ENCODE assay signal across 28 cellular contexts in the genomic region with DNA sequence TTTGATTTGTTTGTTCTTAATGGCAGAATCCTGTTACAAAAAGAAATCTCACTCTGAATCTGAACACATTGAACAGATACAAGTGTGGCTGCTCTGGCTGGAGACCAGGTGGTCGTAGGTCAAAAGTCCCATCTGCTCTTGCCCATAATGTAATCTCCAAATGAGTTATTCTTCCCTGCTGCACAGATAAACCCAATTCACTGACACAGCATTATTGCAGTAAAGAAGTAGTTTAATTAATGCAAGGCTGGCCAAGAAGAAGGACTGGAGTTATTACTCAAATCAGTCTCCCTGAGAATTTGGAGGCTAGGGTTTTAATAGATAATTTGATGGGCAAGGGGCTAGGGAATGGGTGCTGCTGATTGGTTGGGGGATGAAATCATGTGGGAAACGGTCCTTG. TPM values are rescaled to one million over a fixed set of nuclear protein-coding genes. Genes with fewer than 3 reads are reported as not detected.
A peak's percentile ranks its signal among the peaks of the same experiment; 100 is the strongest.
DNase-seq lines count a peak whose midpoint lies in the region; ATAC-seq, FAIRE-seq and TF ChIP-seq lines count a peak whose summit lies in the region.
"Had no signal": no experiment of that assay in that cellular context is flagged by ENCODE, and none has a peak within 500 bp of the region (broad histone marks: within the 10 kb centered on the region; RNA-seq: fewer than 3 reads in every experiment).

No MANE protein-coding gene starts in this region.

- H2BK120ac ChIP-seq in IMR-90 (ENCODE audit: low read depth, low read length) (no peak overlapping the region), mesendoderm (ENCODE audit: low read depth, low read length) (no peak overlapping the region)

- H3K4me2 ChIP-seq in HepG2 (ENCODE audit: low read depth, low read length) (no peak overlapping the region), IMR-90 (ENCODE audit: low read depth, low read length) (no peak overlapping the region), mesendoderm (ENCODE audit: low read length) (no peak overlapping the region)
- H3K4me2 ChIP-seq: BLaER1 treated with 17β-estradiol and CSF1 and Interleukin-3, amounts not matched to agents 10 nM and 100 nM had no signal

- TF ChIP-seq CTCF in HepG2 (CRISPR knock-in tag; IDR thresholded peaks at IDR 0.05), result no peak
- TF ChIP-seq CTCF in right lobe of liver (IDR thresholded peaks at IDR 0.05), result no peak
- no peak for TF ChIP-seq CTCF in IMR-90 (conservative IDR thresholded peaks at IDR 0.05; ENCODE audit: low read depth, low read length)
- TF ChIP-seq CTCF in endodermal cell (conservative IDR thresholded peaks at IDR 0.05), result no peak

- no peak overlapping the region for H3K9ac ChIP-seq in HepG2 (ENCODE audit: insufficient read depth, low read depth, low read length)
- H3K9ac ChIP-seq in IMR-90 (ENCODE audit: low read depth, low read length), result no peak overlapping the region
- no peak overlapping the region for H3K9ac ChIP-seq in endodermal cell (ENCODE audit: extremely low read depth, low read length, poor library complexity, severe bottlenecking)
- H3K9ac ChIP-seq in mesendoderm (ENCODE audit: low read length), result no peak overlapping the region
- H3K9ac ChIP-seq: BLaER1 treated with 17β-estradiol and CSF1 and Interleukin-3, amounts not matched to agents 10 nM and 100 nM had no signal

- H3K36me3 ChIP-seq in HepG2 (replicated peaks in 1 of 2; ENCODE audit: control insufficient read depth in 1 of 2, insufficient read depth in 2 of 2, low read length in 2 of 2), result peaks cover 1 to 32% of the 10 kb centered on the region in 2 experiments; a peak in 3 of 5 replicates
- H3K36me3 ChIP-seq in right lobe of liver, result peaks cover 0 to 6% (median 4%) of the 10 kb centered on the region in 4 donors
- H3K36me3 ChIP-seq in IMR-90 (ENCODE audit: control insufficient read depth, insufficient read depth, low read length), result peaks cover 27% of the 10 kb centered on the region
- H3K36me3 ChIP-seq in endodermal cell (ENCODE audit: control insufficient read depth, insufficient read depth, low read length), result peaks cover 95% of the 10 kb centered on the region
- H3K36me3 ChIP-seq in mesendoderm (ENCODE audit: control insufficient read depth, insufficient read depth, low read length), result peaks cover 13% of the 10 kb centered on the region
- peaks cover 10% of the 10 kb centered on the region for H3K36me3 ChIP-seq in CD8-positive, alpha-beta memory T cell (ENCODE audit: insufficient read depth, low read length)

- H3K9me3 ChIP-seq in HepG2 (ENCODE audit: low read length), result no peaks in the 10 kb centered on the region
- H3K9me3 ChIP-seq in right lobe of liver, result no peaks in the 10 kb centered on the region
- peaks cover 6% of the 10 kb centered on the region; the same call in 1 of the 2 replicates for H3K9me3 ChIP-seq in IMR-90 (ENCODE audit: control insufficient read depth, insufficient read depth, low read length)
- peaks cover 88% of the 10 kb centered on the region for H3K9me3 ChIP-seq in endodermal cell (ENCODE audit: control insufficient read depth, low read length)
- H3K9me3 ChIP-seq in CD8-positive, alpha-beta memory T cell (ENCODE audit: low read length), result no peaks in the 10 kb centered on the region

- no peak for ATAC-seq in HepG2
- no peak for ATAC-seq in right lobe of liver
- no peak for ATAC-seq in IMR-90 (ENCODE audit: low read depth)
- ATAC-seq in GM18517 (IDR thresholded peaks at IDR 0.05; ENCODE audit: unreplicated experiment), result no peak
- ATAC-seq in HG02763 (IDR thresholded peaks at IDR 0.05; ENCODE audit: unreplicated experiment), result no peak
- ATAC-seq: CD8-positive, alpha-beta T cell; GM12878 had no signal

- no peak overlapping the region for H3K4me3 ChIP-seq in HepG2 (replicated peaks in 1 of 3; ENCODE audit: insufficient read depth in 1 of 3, low read depth in 2 of 3, low read length in 3 of 3)
- no peak overlapping the region for H3K4me3 ChIP-seq in right lobe of liver
- H3K4me3 ChIP-seq in IMR-90 (ENCODE audit: insufficient read depth, low read depth, low read length), result no peak overlapping the region
- H3K4me3 ChIP-seq in endodermal cell (ENCODE audit: low read length), result peak overlapping the region; percentile 53
- H3K4me3 ChIP-seq in mesendoderm (ENCODE audit: low read length), result peak overlapping the region; percentile 3
- H3K4me3 ChIP-seq in CD8-positive, alpha-beta memory T cell (ENCODE audit: low read length), result no peak overlapping the region
- H3K4me3 ChIP-seq: GM12878 had no signal

- H3K4ac ChIP-seq in IMR-90 (ENCODE audit: low read depth, low read length) (no peak overlapping the region), mesendoderm (ENCODE audit: low read depth, low read length) (no peak overlapping the region)

- H3K9me3 Mint-ChIP-seq in endodermal cell, result peaks cover 74% of the 10 kb centered on the region
- peaks cover 0 to 23% (median 7%) of the 10 kb centered on the region in 5 donors for H3K9me3 Mint-ChIP-seq in CD8-positive, alpha-beta memory T cell

- in situ Hi-C loops in HepG2 (cut with HindIII; ENCODE audit: extremely low pct_ligation_motif_present, low pct_unique_long_range_greater_than_20kb) (no loop called here), IMR-90 (cut with MboI; ENCODE audit: low sequenced_read_pairs) (no loop called here)

- H3K27me3 ChIP-seq in HepG2 (ENCODE audit: control insufficient read depth in 1 of 2, insufficient read depth in 2 of 2, low read length in 2 of 2) (no peaks in the 10 kb centered on the region), right lobe of liver (no peaks in the 10 kb centered on the region), IMR-90 (ENCODE audit: control insufficient read depth, insufficient read depth, low read length) (no peaks in the 10 kb centered on the region), endodermal cell (ENCODE audit: control insufficient read depth, insufficient read depth, low read length, poor library complexity, severe bottlenecking) (no peaks in the 10 kb centered on the region), mesendoderm (ENCODE audit: insufficient read depth, low read length, poor library complexity) (no peaks in the 10 kb centered on the region)
- H3K27me3 ChIP-seq in CD8-positive, alpha-beta memory T cell (ENCODE audit: insufficient read depth, low read length, poor library complexity, severe bottlenecking), result no peaks in the 10 kb centered on the region
- H3K27me3 ChIP-seq: BLaER1 treated with 17β-estradiol and CSF1 and Interleukin-3, amounts not matched to agents 10 nM and 100 nM had no signal

- 97% methylated on average over 2 of the region's 2 CpGs for WGBS in HepG2 (ENCODE audit: low lambda C conversion rate)
- 85% methylated on average over 2 of the region's 2 CpGs for WGBS in right lobe of liver (ENCODE audit: insufficient coverage, low coverage, low lambda C conversion rate, missing lambda C conversion rate)
- no CpG with 5 or more reads among the region's 2 CpGs for WGBS in IMR-90 (ENCODE audit: extremely low coverage in 2 of 2, insufficient read length in 1 of 2), 2 experiments
- WGBS in endodermal cell (ENCODE audit: insufficient coverage in 1 of 2, insufficient read length in 1 of 2), 2 experiments, result 96 to 100% methylated on average over 1 to 2 of the region's 2 CpGs
- no CpG with 5 or more reads among the region's 2 CpGs for WGBS in mesendoderm (ENCODE audit: extremely low coverage, insufficient coverage, low lambda C conversion rate)

- dilution Hi-C loops in IMR-90 (cut with HindIII; ENCODE audit: low sequenced_read_pairs, unreplicated experiment), result no loop called here

- POLR2A ChIA-PET in HepG2 (lab: Yijun Ruan, JAX), result no interaction called here
- POLR2A ChIA-PET in IMR-90 (lab: Charles Lee; ENCODE audit: unreplicated experiment), result no interaction called here
- POLR2A ChIA-PET in CD8-positive, alpha-beta memory T cell (lab: Charles Lee), result no interaction called here

- H3K27ac ChIP-seq in HepG2 (ENCODE audit: extremely low read length, insufficient read depth, low read length), result no peak overlapping the region
- no peak overlapping the region for H3K27ac ChIP-seq in right lobe of liver
- H3K27ac ChIP-seq in IMR-90 (ENCODE audit: insufficient read depth, low read length), result no peak overlapping the region
- no peak overlapping the region for H3K27ac ChIP-seq in endodermal cell (ENCODE audit: low read depth, low read length)
- H3K27ac ChIP-seq in mesendoderm (ENCODE audit: low read depth, low read length), result no peak overlapping the region
- H3K27ac ChIP-seq in CD8-positive, alpha-beta memory T cell (ENCODE audit: low read depth, low read length), result no peak overlapping the region
- H3K27ac ChIP-seq: BLaER1 treated with 17β-estradiol and CSF1 and Interleukin-3, amounts not matched to agents 10 nM and 100 nM; C4-2B had no signal

- no peaks in the 10 kb centered on the region for H3K27me3 Mint-ChIP-seq in endodermal cell (ENCODE audit: insufficient read depth)
- no peaks in the 10 kb centered on the region for H3K27me3 Mint-ChIP-seq in CD8-positive, alpha-beta memory T cell
- H3K27me3 Mint-ChIP-seq: B cell; CD4-positive, alpha-beta T cell had no signal

- H4K5ac ChIP-seq in IMR-90 (ENCODE audit: low read depth, low read length) (no peak overlapping the region), mesendoderm (ENCODE audit: low read length) (no peak overlapping the region)

- H3K18ac ChIP-seq in IMR-90 (ENCODE audit: low read depth, low read length) (no peak overlapping the region), mesendoderm (ENCODE audit: low read length) (no peak overlapping the region)

- DNase-seq in HepG2 (ENCODE audit: low spot score), result no peak
- no peak for DNase-seq in right lobe of liver
- no peak for DNase-seq in IMR-90
- DNase-seq in endodermal cell, result no peak
- no peak for DNase-seq in mesendoderm
- no peak for DNase-seq in CD8-positive, alpha-beta memory T cell
- DNase-seq: 8988T; AML-193; CD4-positive, alpha-beta T cell; CD8-positive, alpha-beta T cell; COR-L47; DMS 273 treated with DMSO at 0.1 percent for 48 hours; DMS153; DMS53; DMS79; DND-41; EL; GDM1 had no signal

- H2AK9ac ChIP-seq in IMR-90 (replicated peaks; ENCODE audit: low read depth, low read length, poor library complexity), result no peak overlapping the region

- TF ChIP-seq RAD21 in HepG2 (CRISPR knock-in tag; IDR thresholded peaks at IDR 0.05) (no peak), IMR-90 (IDR thresholded peaks at IDR 0.05; ENCODE audit: low read length) (no peak)

- no peak overlapping the region for H3K4me3 Mint-ChIP-seq in endodermal cell
- H3K4me3 Mint-ChIP-seq in CD8-positive, alpha-beta memory T cell, result no peak overlapping the region
- H3K4me3 Mint-ChIP-seq: B cell; CD4-positive, alpha-beta T cell; CD8-positive, alpha-beta T cell had no signal

- H4K91ac ChIP-seq in IMR-90 (ENCODE audit: insufficient read depth, low read depth, low read length), result no peak overlapping the region

- H3K79me1 ChIP-seq in IMR-90 (ENCODE audit: low read depth in 1 of 2, low read length in 2 of 2) (peaks cover 2 to 9% of the 10 kb centered on the region in 2 experiments; a peak in 3 of 4 replicates), mesendoderm (ENCODE audit: low read length) (no peaks in the 10 kb centered on the region)

- H4K20me1 ChIP-seq in HepG2 (ENCODE audit: insufficient read depth, low read length) (no peaks in the 10 kb centered on the region), IMR-90 (ENCODE audit: insufficient read depth, low read length) (no peaks in the 10 kb centered on the region)
- H4K20me1 ChIP-seq: BLaER1 treated with 17β-estradiol and CSF1 and Interleukin-3, amounts not matched to agents 10 nM and 100 nM had no signal

- H2BK15ac ChIP-seq in IMR-90 (ENCODE audit: low read depth, low read length) (no peak overlapping the region), mesendoderm (replicated peaks; ENCODE audit: low read depth) (no peak overlapping the region)

- BruUV-seq in HepG2 (replicated peaks; lab: Mats Ljungman, UMichigan), result no TSS peak
- BruUV-seq in IMR-90 (replicated peaks; lab: Mats Ljungman, UMichigan), result no TSS peak

- H3K9me1 ChIP-seq in IMR-90 (ENCODE audit: insufficient read depth, low read length), result no peaks in the 10 kb centered on the region; the same call in 1 of the 2 replicates

- no peak overlapping the region for H3K27ac Mint-ChIP-seq in endodermal cell
- H3K27ac Mint-ChIP-seq in CD8-positive, alpha-beta memory T cell, result no peak overlapping the region
- H3K27ac Mint-ChIP-seq: B cell; CD4-positive, alpha-beta T cell; CD8-positive, alpha-beta T cell had no signal

- H3K56ac ChIP-seq in IMR-90 (ENCODE audit: extremely low read depth, insufficient read depth, low read length), result no peak overlapping the region
- no peak overlapping the region for H3K56ac ChIP-seq in mesendoderm (ENCODE audit: low read length)

- no peak overlapping the region for H3K23ac ChIP-seq in IMR-90 (ENCODE audit: low read depth, low read length)
- H3K23ac ChIP-seq in mesendoderm (ENCODE audit: low read length), result no peak overlapping the region

- H2BK5ac ChIP-seq in IMR-90 (ENCODE audit: low read depth, low read length, poor library complexity, severe bottlenecking) (no peak overlapping the region), mesendoderm (ENCODE audit: low read length) (no peak overlapping the region)

- H4K8ac ChIP-seq in IMR-90 (ENCODE audit: low read depth in 2 of 2, low read length in 2 of 2) (no peak overlapping the region), mesendoderm (ENCODE audit: low read depth, low read length) (no peak overlapping the region)

- TF ChIP-seq EP300 in HepG2 (IDR thresholded peaks at IDR 0.05; ENCODE audit: low read depth in 2 of 2, low read length in 2 of 2), result no peak
- no peak for TF ChIP-seq EP300 in HepG2 (CRISPR knock-in tag; IDR thresholded peaks at IDR 0.05; ENCODE audit: borderline replicate concordance)

- peaks cover 96% of the 10 kb centered on the region for H3K36me3 Mint-ChIP-seq in endodermal cell (ENCODE audit: low read depth)
- H3K36me3 Mint-ChIP-seq in CD8-positive, alpha-beta memory T cell, result peaks cover 45 to 85% (median 69%) of the 10 kb centered on the region in 3 donors

- H3K4me1 Mint-ChIP-seq in endodermal cell, result peaks cover 5% of the 10 kb centered on the region
- no peaks in the 10 kb centered on the region for H3K4me1 Mint-ChIP-seq in CD8-positive, alpha-beta memory T cell
- H3K4me1 Mint-ChIP-seq: B cell had no signal

- FAIRE-seq in HepG2 (lab: Jason Lieb, UNC), result no peak
- FAIRE-seq: A204.1, GM12878, GM12892, GM18507, GM19239 had no signal

- H2AK5ac ChIP-seq in IMR-90 (ENCODE audit: low read depth, low read length) (no peak overlapping the region), mesendoderm (ENCODE audit: low read length) (no peak overlapping the region)

- CTCF ChIA-PET in HepG2 (lab: Yijun Ruan, JAX; ENCODE audit: low intra/inter-chr PET ratio, low total read pairs), result no interaction called here
- CTCF ChIA-PET in IMR-90 (lab: Yijun Ruan, JAX), result no interaction called here
- CTCF ChIA-PET in CD8-positive, alpha-beta memory T cell (lab: Charles Lee), result no interaction called here

- intact Hi-C loops in HepG2 (cut with micrococcal nuclease; ENCODE audit: unreplicated experiment), result no loop called here
- intact Hi-C loops in right lobe of liver (cut with DNase I), result no loop called here
- intact Hi-C loops in IMR-90 (cut with micrococcal nuclease), result no loop called here

- no peak overlapping the region for H2BK20ac ChIP-seq in IMR-90 (ENCODE audit: low read depth, low read length)

- H3K14ac ChIP-seq in IMR-90 (replicated peaks; ENCODE audit: low read depth, low read length), result no peak overlapping the region

- H3K4me1 ChIP-seq in HepG2 (ENCODE audit: insufficient read depth, low read length), result no peaks in the 10 kb centered on the region
- H3K4me1 ChIP-seq in right lobe of liver, result no peaks in the 10 kb centered on the region
- peaks cover 7% of the 10 kb centered on the region for H3K4me1 ChIP-seq in IMR-90 (ENCODE audit: control insufficient read depth, insufficient read depth, low read length)
- H3K4me1 ChIP-seq in endodermal cell (ENCODE audit: control insufficient read depth, insufficient read depth, low read length), result no peaks in the 10 kb centered on the region
- H3K4me1 ChIP-seq in mesendoderm (ENCODE audit: control insufficient read depth, low read depth, low read length), result peaks cover 2% of the 10 kb centered on the region
- no peaks in the 10 kb centered on the region for H3K4me1 ChIP-seq in CD8-positive, alpha-beta memory T cell (ENCODE audit: insufficient read depth, low read length)
- H3K4me1 ChIP-seq: BLaER1 treated with 17β-estradiol and CSF1 and Interleukin-3, amounts not matched to agents 10 nM and 100 nM had no signal

- TF ChIP-seq POLR2A in HepG2 (IDR thresholded peaks at IDR 0.05; ENCODE audit: insufficient read depth in 1 of 2, low read depth in 2 of 2, low read length in 2 of 2) (no peak), right lobe of liver (IDR thresholded peaks at IDR 0.05) (no peak), IMR-90 (IDR thresholded peaks at IDR 0.05; ENCODE audit: low read depth, low read length) (no peak)

- no peak overlapping the region for H2AFZ ChIP-seq in HepG2 (ENCODE audit: low read length)
- H2AFZ ChIP-seq in IMR-90 (replicated peaks; ENCODE audit: low read length, poor library complexity), result no peak overlapping the region

- no peaks in the 10 kb centered on the region for H3K79me2 ChIP-seq in HepG2 (ENCODE audit: insufficient read depth, low read length)
- no peaks in the 10 kb centered on the region for H3K79me2 ChIP-seq in mesendoderm (ENCODE audit: control insufficient read depth, insufficient read depth, low read length)

RNA-seq across cellular contexts. Expression of a gene that starts 52.6 kb away (rescaled TPM):
- total RNA-seq in HepG2 (2016; rRNA removed; fragmentation: Illumina TruSeq; extraction: Trizol), result 83.4 and 93.4 TPM in 2 replicates
- 31.6 and 35.5 TPM in 2 replicates for total RNA-seq in HepG2 (2016; cell fraction: cytosol; rRNA removed; fragmentation: Illumina TruSeq; extraction: Trizol; ENCODE audit: low read depth)
- 84.7 and 92.1 TPM in 2 replicates for total RNA-seq in HepG2 (2016; cell fraction: insoluble cytoplasmic fraction; rRNA removed; fragmentation: Illumina TruSeq; extraction: Trizol)
- total RNA-seq in HepG2 (2016; cell fraction: membrane; rRNA removed; fragmentation: Illumina TruSeq; extraction: Trizol), result 27.5 and 35.9 TPM in 2 replicates
- 91.9 and 111 TPM in 2 replicates for total RNA-seq in HepG2 (2016; cell fraction: nucleus; rRNA removed; fragmentation: Illumina TruSeq; extraction: Trizol)
- polyA plus RNA-seq in HepG2 (2011; rRNA removed), result 15.1 and 18.3 TPM in 2 replicates
- 8.3 and 11.5 TPM in 2 replicates for polyA plus RNA-seq in HepG2 (2011; cell fraction: cytosol; rRNA removed)
- polyA plus RNA-seq in HepG2 (2011; cell fraction: nucleus; rRNA removed), result 17.6 and 19.5 TPM in 2 replicates
- polyA plus RNA-seq in HepG2 (2012), result 25.6 and 27.4 TPM in 2 replicates
- 3.1 and 4.0 TPM in 2 replicates for polyA plus RNA-seq in HepG2 (2016; cell fraction: cytosol; fragmentation: Illumina TruSeq; extraction: Trizol; ENCODE audit: low read depth)
- polyA plus RNA-seq in HepG2 (2016; cell fraction: insoluble cytoplasmic fraction; fragmentation: Illumina TruSeq; extraction: Trizol; ENCODE audit: low read depth), result 72.7 and 85.6 TPM in 2 replicates
- 7.5 and 9.6 TPM in 2 replicates for polyA plus RNA-seq in HepG2 (2016; cell fraction: membrane; fragmentation: Illumina TruSeq; extraction: Trizol; ENCODE audit: low read depth)
- 69.1 and 80.7 TPM in 2 replicates for polyA plus RNA-seq in HepG2 (2016; cell fraction: nucleus; fragmentation: Illumina TruSeq; extraction: Trizol; ENCODE audit: insufficient read depth, low read depth)
- 11.4 and 23.9 TPM in 2 replicates for polyA minus RNA-seq in HepG2 (2011; rRNA and poly(A)+ RNA removed; ENCODE audit: low replicate concordance)
- polyA minus RNA-seq in HepG2 (2011; cell fraction: cytosol; rRNA and poly(A)+ RNA removed), result 9.7 and 12.0 TPM in 2 replicates
- 107 and 109 TPM in 2 replicates for polyA minus RNA-seq in HepG2 (2011; cell fraction: nucleus; rRNA and poly(A)+ RNA removed)
- total RNA-seq in right lobe of liver, result 10 to 100 TPM in 5 of 6 experiments, 1 to 10 TPM in 1; 6.8 to 20.5 (median 16.9) TPM
- total RNA-seq in IMR-90 (2012; rRNA removed), result 55.6 and 81.1 TPM in 2 replicates
- polyA plus RNA-seq in IMR-90 (2012; rRNA removed), result 38.0 and 44.9 TPM in 2 replicates
- 8.0 and 16.0 TPM in 2 replicates for polyA plus RNA-seq in IMR-90 (2012; cell fraction: cytosol; rRNA removed)
- polyA plus RNA-seq in IMR-90 (2012; cell fraction: nucleus; rRNA removed; ENCODE audit: low replicate concordance), result 14.0 and 68.8 TPM in 2 replicates
- total RNA-seq in endodermal cell, result 10 to 100 TPM; 69.5 to 87.0 TPM
- polyA plus RNA-seq in endodermal cell (2013, experiment 1 of 2), result 37.2 TPM
- polyA plus RNA-seq in endodermal cell (2013, experiment 2 of 2), result 40.0 TPM
- 137 TPM for polyA plus RNA-seq in mesendoderm (2013, experiment 1 of 2)
- 120 TPM for polyA plus RNA-seq in mesendoderm (2013, experiment 2 of 2)
- 100 to 1,000 TPM; 132 to 137 TPM for total RNA-seq in CD8-positive, alpha-beta memory T cell
- 21.5 TPM for polyA plus RNA-seq in CD8-positive, alpha-beta memory T cell

Comparison
In these comparisons a context has a peak if more than half of its experiments do, and no peak if none do; other contexts are left out.
1. H3K4me3 ChIP-seq: peak in endodermal cell (single experiment) and mesendoderm (single experiment); none in HepG2 (0 of 3), right lobe of liver (0 of 3), IMR-90 (single experiment) and CD8-positive, alpha-beta memory T cell (single experiment).